In the genomic region with DNA sequence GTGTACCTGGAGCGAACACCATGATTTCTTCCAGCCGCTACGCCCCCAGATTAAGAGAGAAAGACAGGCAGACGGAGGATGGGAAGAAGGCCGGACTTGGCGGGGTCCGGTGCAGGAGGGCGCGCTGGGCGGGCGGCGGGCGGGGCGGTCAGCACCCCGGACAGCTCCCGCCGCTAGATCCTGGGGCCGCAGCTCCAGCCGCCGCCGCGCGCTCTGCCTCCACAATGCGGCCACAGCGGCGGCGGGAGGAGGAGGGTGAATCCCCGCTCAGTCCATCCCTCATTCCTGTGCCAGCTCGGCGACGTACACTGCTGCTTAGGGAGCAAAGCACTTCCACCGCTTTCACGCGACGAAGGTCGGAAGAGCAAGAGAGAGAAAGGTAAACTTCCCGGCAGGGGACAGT, we compare ENCODE assay signal across 8 cellular contexts. TPM values are rescaled to one million over a fixed set of nuclear protein-coding genes. Genes with fewer than 3 reads are reported as not detected.
DNase-seq lines count a peak whose midpoint lies in the region; ATAC-seq and TF ChIP-seq lines count a peak whose summit lies in the region.

A gene with protein sequence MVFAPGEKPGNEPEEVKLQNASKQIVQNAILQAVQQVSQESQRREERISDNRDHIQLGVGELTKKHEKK (minus strand): TSS at position 226 of the 403 bp plus-strand sequence. CDS start 204 bp downstream, at position 22.

- no peak for TF ChIP-seq POLR2A in heart left ventricle (IDR thresholded peaks at IDR 0.05)

- TF ChIP-seq CTCF in heart left ventricle (IDR thresholded peaks at IDR 0.05) = no peak
- TF ChIP-seq CTCF in psoas muscle (IDR thresholded peaks at IDR 0.05) = no peak

- POLR2A ChIA-PET in HEK293T (lab: Yijun Ruan, JAX) = no interaction called here

- H3K4me3 ChIP-seq in heart left ventricle (no peak within 1 kb of the TSS), psoas muscle (no peak within 1 kb of the TSS)

- H3K27me3 ChIP-seq in heart left ventricle = peaks cover 7 to 76% (median 36%) of the 10 kb centered on the region in 9 donors
- peaks cover 11 to 61% (median 19%) of the 10 kb centered on the region in 3 donors for H3K27me3 ChIP-seq in psoas muscle (ENCODE audit: insufficient read depth in 3 of 3, low read length in 2 of 3)

- no peak within 1 kb of the TSS for H3K27ac ChIP-seq in heart left ventricle
- no peak within 1 kb of the TSS for H3K27ac ChIP-seq in psoas muscle

- intact Hi-C loops in heart left ventricle (cut with DNase I) (loop anchor here in 1 of 10 donors (10.0 kb wide), 1 partner anchor 48 kb away; no protein-coding TSS in a partner anchor), psoas muscle (cut with DNase I) (no loop called here)

- CTCF ChIA-PET in HEK293T (lab: Yijun Ruan, JAX) = no interaction called here

- WGBS in heart left ventricle, 4 donors = 0 to 3% (median 2%) methylated on average over 32 to 37 of the region's 37 CpGs
- 1% methylated on average over 27 to 37 of the region's 37 CpGs for WGBS in psoas muscle, 3 donors

- no peaks in the 10 kb centered on the region for H3K36me3 ChIP-seq in heart left ventricle
- H3K36me3 ChIP-seq in psoas muscle (ENCODE audit: insufficient read depth in 1 of 2, low read depth in 1 of 2) = no peaks in the 10 kb centered on the region

- ATAC-seq in heart left ventricle = peak in 3 of 4 donors; percentile 82 to 97 (median 96)
- peak; percentile 57 to 71 (median 63) for ATAC-seq in psoas muscle
- no peak for ATAC-seq in GM18511 (IDR thresholded peaks at IDR 0.05; ENCODE audit: unreplicated experiment)
- no peak for ATAC-seq in HG03378 (IDR thresholded peaks at IDR 0.05; ENCODE audit: unreplicated experiment)

- H3K4me1 ChIP-seq in heart left ventricle (peaks cover 0 to 11% (median 0%) of the 10 kb centered on the region in 12 donors), psoas muscle (no peaks in the 10 kb centered on the region)

- H3K9me3 ChIP-seq in heart left ventricle (no peaks in the 10 kb centered on the region), psoas muscle (no peaks in the 10 kb centered on the region)

- DNase-seq in AG20443 (ENCODE audit: low spot score) = peak; percentile 89
- peak; percentile 57 for DNase-seq in HEK293T (ENCODE audit: extremely low spot score)
- peak; percentile 40 for DNase-seq in activated T-cell treated with anti-CD3 and anti-CD28 coated beads, Interleukin-2, amount 50 U/mL, for 1 hour
- DNase-seq in heart left ventricle = peak; percentile 25 to 72 (median 41)
- peak in 1 of 2 donors; percentile 26 for DNase-seq in psoas muscle
- DNase-seq in NOMO-1 treated with DMSO at 0.1 percent for 48 hours (lab: John Stamatoyannopoulos, UW; ENCODE audit: unreplicated experiment) = no peak

TF ChIP-seq in HEK293T, 16 proteins besides CTCF, POLR2A, EP300 and RAD21:
- TF ChIP-seq LEF1 (IDR thresholded peaks at IDR 0.05; ENCODE audit: borderline replicate concordance) (no peak), NFRKB (IDR thresholded peaks at IDR 0.05) (no peak), FOXM1 (IDR thresholded peaks at IDR 0.05; ENCODE audit: borderline replicate concordance) (no peak), ARNT (IDR thresholded peaks at IDR 0.05) (no peak), PKNOX1 (IDR thresholded peaks at IDR 0.05) (no peak), ZNF384 (IDR thresholded peaks at IDR 0.05) (no peak), BHLHE40 (IDR thresholded peaks at IDR 0.05; ENCODE audit: borderline replicate concordance) (no peak), L3MBTL2 (conservative IDR thresholded peaks at IDR 0.05) (no peak), CTBP1 (IDR thresholded peaks at IDR 0.05; ENCODE audit: borderline replicate concordance) (no peak), TARDBP (IDR thresholded peaks at IDR 0.05) (no peak)

RNA-seq across cellular contexts. Expression of the gene that starts here (rescaled TPM):
- total RNA-seq in heart left ventricle (not detected), psoas muscle (not detected)
- polyA plus RNA-seq in heart left ventricle (not detected), psoas muscle (under 1 TPM in 1 of 3 donors, not detected in 2; 0.34 TPM)

Comparison
In these comparisons a context has a peak if more than half of its experiments do, and no peak if none do; other contexts are left out.
1. Peak in DNase-seq and ATAC-seq in heart left ventricle; RNA of the gene not detected or under 1 TPM.
2. Peak in ATAC-seq in psoas muscle; RNA of the gene not detected or under 1 TPM.